In the genomic region with DNA sequence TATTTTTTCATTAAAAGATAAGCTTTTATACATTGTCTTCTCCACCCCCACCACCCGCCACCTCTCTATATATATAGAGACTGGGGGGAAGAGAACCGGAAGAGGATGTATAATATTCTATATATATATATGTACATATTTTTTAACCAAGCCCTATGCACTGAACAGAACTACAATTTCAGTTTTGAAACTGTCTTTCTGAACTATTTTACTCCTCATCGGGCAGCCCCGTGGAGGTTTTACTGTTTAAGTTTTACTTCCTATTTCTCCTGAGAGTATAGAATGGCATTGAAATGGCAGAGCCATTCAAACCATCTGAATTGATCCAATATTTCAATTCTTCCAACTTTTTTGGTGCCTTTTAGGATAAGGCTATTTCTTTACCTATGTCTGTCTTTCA, we compare ENCODE assay signal across 24 cellular contexts.
"Had no signal": no experiment of that assay in that cellular context is flagged by ENCODE, and none has a peak within 500 bp of the region (broad histone marks: within the 10 kb centered on the region; RNA-seq: fewer than 3 reads in every experiment).

No MANE protein-coding gene starts in this region.

- H3K27me3 ChIP-seq: ascending aorta, brain microvascular endothelial cell, stomach, suprapubic skin, tibial nerve had no signal

- H3K36me3 ChIP-seq: ascending aorta, brain microvascular endothelial cell, lower lobe of right lung, stomach, suprapubic skin, tibial nerve had no signal

- H3K4me1 ChIP-seq: lower lobe of right lung, suprapubic skin, tibial nerve had no signal

- DNase-seq: activated B cell treated with CpG ODN at 0.5 μM for 24 hours; activated CD4-positive, alpha-beta T cell treated with anti-CD3 and anti-CD28 coated beads for 36 hours; activated CD4-positive, alpha-beta T cell treated with anti-CD3 and anti-CD28 coated beads, Interleukin-2, amount 50 U/mL, for 4 hours; activated CD8-positive, alpha-beta memory T cell treated with anti-CD3 and anti-CD28 coated beads for 24 hours; activated CD8-positive, alpha-beta memory T cell treated with anti-CD3 and anti-CD28 coated beads, Interleukin-2, amount 50 U/mL, for 4 hours; activated T-cell treated with anti-CD3 and anti-CD28 coated beads, Interleukin-2, amount 50 U/mL, for 24 hours; brain microvascular endothelial cell; caudate nucleus; effector CD4-positive, alpha-beta T cell; erythroblast; kidney; lower lobe of right lung; mucosa of descending colon; nephron progenitor cell; small intestine; stimulated activated CD4-positive, alpha-beta T cell treated with anti-CD3 and anti-CD28 coated beads, Interleukin-2, amount 100 ng/mL, for 24 hours; stomach had no signal

- H3K27ac ChIP-seq: ascending aorta, brain microvascular endothelial cell, lower lobe of right lung, stomach, suprapubic skin, tibial nerve had no signal

- H3K4me3 ChIP-seq: ascending aorta, lower lobe of right lung, mucosa of descending colon, stomach, suprapubic skin, tibial nerve had no signal

- ATAC-seq: activated CD4-positive, alpha-beta T cell treated with anti-CD3 and anti-CD28 coated beads for 36 hours; activated naive CD4-positive, alpha-beta T cell treated with anti-CD3 and anti-CD28 coated beads, Interleukin-2, amount 50 U/mL, for 72 hours; activated T-helper 17 cell treated with anti-CD3 and anti-CD28 coated beads, Interleukin-2, amount 50 U/mL, for 72 hours; lower lobe of right lung; mucosa of descending colon; sciatic nerve; stimulated activated memory B cell treated with anti-CD40 and anti-IgM and Interleukin-4, amounts not matched to agents 10 μg/mL and 1 μg/mL and 100 μg/mL, for 72 hours had no signal

- H3K9me3 ChIP-seq: ascending aorta, lower lobe of right lung, suprapubic skin had no signal
